In the genomic region with DNA sequence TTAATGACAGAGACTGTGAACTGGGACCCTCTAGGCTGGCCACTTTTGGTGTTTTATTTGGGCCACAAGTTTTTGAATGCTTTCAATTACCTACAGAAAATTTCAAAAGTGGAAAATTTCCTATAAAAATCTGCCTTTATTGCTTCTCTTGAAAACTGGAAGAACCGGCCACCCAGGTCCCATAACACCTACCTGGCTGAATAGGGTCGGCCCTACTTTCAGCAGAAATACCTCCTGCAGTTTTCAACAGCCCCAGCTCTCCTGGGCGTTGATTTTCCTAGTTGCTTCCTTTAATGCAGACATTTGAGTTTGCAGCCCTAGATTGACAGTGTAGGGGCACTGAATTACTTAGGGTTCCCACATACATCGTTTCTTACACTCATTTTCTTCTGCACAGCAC, we compare ENCODE assay signal across 8 cellular contexts. TPM values are rescaled to one million over a fixed set of nuclear protein-coding genes. Genes with fewer than 3 reads are reported as not detected.
DNase-seq lines count a peak whose midpoint lies in the region; ATAC-seq, FAIRE-seq and TF ChIP-seq lines count a peak whose summit lies in the region.

No MANE protein-coding gene starts in this region.

- H3K4me1 ChIP-seq in kidney (ENCODE audit: control insufficient read depth in 1 of 2, insufficient read depth in 1 of 2, low read depth in 1 of 2, low read length in 2 of 2), result peaks cover 0 to 6% of the 10 kb centered on the region in 2 donors
- H3K4me1 ChIP-seq in testis, result no peaks in the 10 kb centered on the region

- H3K27ac ChIP-seq in kidney (ENCODE audit: low read depth in 2 of 2, low read length in 2 of 2), result no peak overlapping the region
- no peak overlapping the region for H3K27ac ChIP-seq in testis

- H3K9ac ChIP-seq in kidney (ENCODE audit: low read length in 2 of 2), result peak overlapping the region in 1 of 2 donors; percentile 81

- ATAC-seq in HG03025 (IDR thresholded peaks at IDR 0.05; ENCODE audit: low FRiP score, unreplicated experiment) (no peak), HG03108 (IDR thresholded peaks at IDR 0.05; ENCODE audit: unreplicated experiment) (no peak), Right ventricle myocardium inferior (no peak)

- H3K4me3 ChIP-seq in kidney (ENCODE audit: low read length in 2 of 2), result peak overlapping the region; percentile 91 to 96
- H3K4me3 ChIP-seq in testis, result peak overlapping the region; percentile 77 to 91

- intact Hi-C loops in activated T-helper 2 cell treated with anti-CD3 and anti-CD28 coated beads, Interferon-gamma antibody, Interleukin-2, Interleukin-4, amounts not matched to agents 10 μg/mL and 5 μg/mL and 100 μg/mL, durations not matched to agents 14 hours and 24 hours and 36 hours (cut with micrococcal nuclease), result loop anchor here (1.0 to 10.0 kb wide), 6 partner anchors 143 to 1390 kb away; a partner anchor contains a TSS
- intact Hi-C loops in kidney (cut with DNase I) (no loop called here), testis (cut with DNase I; ENCODE audit: low total_unique reads) (no loop called here), Right ventricle myocardium inferior (cut with DNase I) (loop anchor here (5.0 to 10.0 kb wide), 2 partner anchors 143 to 1080 kb away; a partner anchor contains a TSS)

- H3K36me3 Mint-ChIP-seq in activated naive CD4-positive, alpha-beta T cell treated with anti-CD3 and anti-CD28 coated beads, Interleukin-2, amount 10 ng/mL, durations not matched to agents 7 days and 5 days, result peaks cover 21% of the 10 kb centered on the region
- peaks cover 30% of the 10 kb centered on the region for H3K36me3 Mint-ChIP-seq in activated T-helper 2 cell treated with anti-CD3 and anti-CD28 coated beads, Interferon-gamma antibody, Interleukin-2, Interleukin-4, amounts not matched to agents 10 μg/mL and 5 μg/mL and 100 μg/mL, durations not matched to agents 14 hours and 24 hours and 36 hours (ENCODE audit: low read depth)

- CTCF ChIA-PET in activated naive CD4-positive, alpha-beta T cell treated with anti-CD3 and anti-CD28 coated beads, Interleukin-2, amount 10 ng/mL, durations not matched to agents 7 days and 5 days (lab: Charles Lee), result no interaction called here

- peaks cover 20% of the 10 kb centered on the region for H3K27me3 Mint-ChIP-seq in activated naive CD4-positive, alpha-beta T cell treated with anti-CD3 and anti-CD28 coated beads, Interleukin-2, amount 10 ng/mL, durations not matched to agents 7 days and 5 days
- H3K27me3 Mint-ChIP-seq in activated T-helper 2 cell treated with anti-CD3 and anti-CD28 coated beads, Interferon-gamma antibody, Interleukin-2, Interleukin-4, amounts not matched to agents 10 μg/mL and 5 μg/mL and 100 μg/mL, durations not matched to agents 14 hours and 24 hours and 36 hours (ENCODE audit: low read depth), result peaks cover 18% of the 10 kb centered on the region

- 52 to 63% methylated on average over 4 of the region's 4 CpGs for WGBS in testis, 2 donors

- H3K4me1 Mint-ChIP-seq in activated naive CD4-positive, alpha-beta T cell treated with anti-CD3 and anti-CD28 coated beads, Interleukin-2, amount 10 ng/mL, durations not matched to agents 7 days and 5 days, result peaks cover 30% of the 10 kb centered on the region
- H3K4me1 Mint-ChIP-seq in activated T-helper 2 cell treated with anti-CD3 and anti-CD28 coated beads, Interferon-gamma antibody, Interleukin-2, Interleukin-4, amounts not matched to agents 10 μg/mL and 5 μg/mL and 100 μg/mL, durations not matched to agents 14 hours and 24 hours and 36 hours (ENCODE audit: low read depth), result peaks cover 14% of the 10 kb centered on the region

- H3K36me3 ChIP-seq in kidney (ENCODE audit: control insufficient read depth in 1 of 2, insufficient read depth in 2 of 2, low read length in 2 of 2) (peaks cover 0 to 2% of the 10 kb centered on the region in 2 donors), testis (ENCODE audit: low read depth, missing control alignments) (no peaks in the 10 kb centered on the region)

- TF ChIP-seq CTCF in kidney (IDR thresholded peaks at IDR 0.05; ENCODE audit: borderline replicate concordance, extremely low read depth, insufficient read depth) (no peak), testis (IDR thresholded peaks at IDR 0.05) (no peak)

- no peak for DNase-seq in activated naive CD4-positive, alpha-beta T cell treated with anti-CD3 and anti-CD28 coated beads, Interleukin-2, amount 10 ng/mL, durations not matched to agents 7 days and 5 days
- no peak for DNase-seq in activated naive CD4-positive, alpha-beta T cell (lab: John Stamatoyannopoulos, UW)
- no peak for DNase-seq in activated T-helper 2 cell treated with anti-CD3 and anti-CD28 coated beads, Interferon-gamma antibody, Interleukin-2, Interleukin-4, amounts not matched to agents 10 μg/mL and 5 μg/mL and 100 μg/mL, durations not matched to agents 14 hours and 24 hours and 36 hours (ENCODE audit: low spot score)
- no peak for DNase-seq in kidney
- no peak for DNase-seq in testis
- no peak for DNase-seq in Right ventricle myocardium inferior (ENCODE audit: missing footprints)

- no peaks in the 10 kb centered on the region for H3K9me3 Mint-ChIP-seq in activated naive CD4-positive, alpha-beta T cell treated with anti-CD3 and anti-CD28 coated beads, Interleukin-2, amount 10 ng/mL, durations not matched to agents 7 days and 5 days
- no peaks in the 10 kb centered on the region for H3K9me3 Mint-ChIP-seq in activated T-helper 2 cell treated with anti-CD3 and anti-CD28 coated beads, Interferon-gamma antibody, Interleukin-2, Interleukin-4, amounts not matched to agents 10 μg/mL and 5 μg/mL and 100 μg/mL, durations not matched to agents 14 hours and 24 hours and 36 hours

- H3K27ac Mint-ChIP-seq in activated naive CD4-positive, alpha-beta T cell treated with anti-CD3 and anti-CD28 coated beads, Interleukin-2, amount 10 ng/mL, durations not matched to agents 7 days and 5 days, result peak overlapping the region; percentile 91
- peak overlapping the region; percentile 90 for H3K27ac Mint-ChIP-seq in activated T-helper 2 cell treated with anti-CD3 and anti-CD28 coated beads, Interferon-gamma antibody, Interleukin-2, Interleukin-4, amounts not matched to agents 10 μg/mL and 5 μg/mL and 100 μg/mL, durations not matched to agents 14 hours and 24 hours and 36 hours

- peak overlapping the region; percentile 95 for H3K4me3 Mint-ChIP-seq in activated naive CD4-positive, alpha-beta T cell treated with anti-CD3 and anti-CD28 coated beads, Interleukin-2, amount 10 ng/mL, durations not matched to agents 7 days and 5 days
- H3K4me3 Mint-ChIP-seq in activated T-helper 2 cell treated with anti-CD3 and anti-CD28 coated beads, Interferon-gamma antibody, Interleukin-2, Interleukin-4, amounts not matched to agents 10 μg/mL and 5 μg/mL and 100 μg/mL, durations not matched to agents 14 hours and 24 hours and 36 hours (ENCODE audit: low read depth), result peak overlapping the region; percentile 94

- no peak for FAIRE-seq in kidney (lab: Jason Lieb, UNC)

- H3K27me3 ChIP-seq in testis, result no peaks in the 10 kb centered on the region

- TF ChIP-seq POLR2A in testis (IDR thresholded peaks at IDR 0.05), result no peak

- H3K9me3 ChIP-seq in kidney (ENCODE audit: control insufficient read depth in 1 of 2, low read length in 2 of 2) (no peaks in the 10 kb centered on the region), testis (no peaks in the 10 kb centered on the region)

RNA-seq across cellular contexts. Expression of a gene that starts 0.7 kb away (rescaled TPM):
- 91.5 and 92.1 TPM in 2 replicates for total RNA-seq in activated T-helper 2 cell treated with anti-CD3 and anti-CD28 coated beads, Interferon-gamma antibody, Interleukin-2, Interleukin-4, amounts not matched to agents 10 μg/mL and 5 μg/mL and 100 μg/mL, durations not matched to agents 14 hours and 24 hours and 36 hours
- total RNA-seq in kidney, result 58.8 TPM
- polyA plus RNA-seq in kidney (ENCODE audit: insufficient read depth, low read depth, low replicate concordance), result 47.9 TPM
- total RNA-seq in testis, result 10 to 100 TPM; 35.9 to 42.7 TPM
- polyA plus RNA-seq in testis (ENCODE audit: insufficient read depth, low read depth, low replicate concordance), result 104 TPM
- total RNA-seq in Right ventricle myocardium inferior, result 27.2 TPM

RNA-seq across cellular contexts. Expression of a gene that starts 58.7 kb away (rescaled TPM):
- total RNA-seq in activated T-helper 2 cell treated with anti-CD3 and anti-CD28 coated beads, Interferon-gamma antibody, Interleukin-2, Interleukin-4, amounts not matched to agents 10 μg/mL and 5 μg/mL and 100 μg/mL, durations not matched to agents 14 hours and 24 hours and 36 hours, result 0.11 and 0.25 TPM in 2 replicates
- total RNA-seq in kidney (1.4 TPM), testis (10 to 100 TPM; 53.1 to 60.2 TPM), Right ventricle myocardium inferior (15.7 TPM)
- polyA plus RNA-seq in kidney (ENCODE audit: insufficient read depth, low read depth, low replicate concordance) (0.88 TPM), testis (ENCODE audit: insufficient read depth, low read depth, low replicate concordance) (165 TPM)

Comparison
In these comparisons a context has a peak if more than half of its experiments do, and no peak if none do; other contexts are left out.
1. intact Hi-C loops: an anchor here in activated T-helper 2 cell treated with anti-CD3 and anti-CD28 coated beads, Interferon-gamma antibody, Interleukin-2, Interleukin-4, amounts not matched to agents 10 μg/mL and 5 μg/mL and 100 μg/mL, durations not matched to agents 14 hours and 24 hours and 36 hours (1.0 to 10.0 kb wide) and Right ventricle myocardium inferior (5.0 to 10.0 kb wide); none called in kidney and testis.